Comparison of ENCODE assay signal across 13 cellular contexts in genomic region chrX:47577901-47578300, GRCh38.
"Had no signal": no experiment of that assay in that cellular context is flagged by ENCODE, and none has a peak within 500 bp of the region (broad histone marks: within the 10 kb centered on the region; RNA-seq: fewer than 3 reads in every experiment).

No MANE protein-coding gene starts in this region.

- H3K4me1 ChIP-seq: parathyroid adenoma had no signal

- ATAC-seq: activated T-cell treated with anti-CD3 and anti-CD28 coated beads, Interleukin-2, amount 50 U/mL, for 72 hours had no signal

- H3K4me3 Mint-ChIP-seq: activated CD4-positive, alpha-beta memory T cell treated with anti-CD3 and anti-CD28 coated beads for 36 hours; activated T-cell treated with anti-CD3 and anti-CD28 coated beads, Interleukin-2, amount 50 U/mL, for 72 hours; central memory CD8-positive, alpha-beta T cell; mesothelial cell of epicardium; T-helper 2 cell treated with Interferon-gamma antibody and Interleukin-4, amounts not matched to agents 5 μg/mL and 100 μg/mL, for 36 hours had no signal

- DNase-seq: activated CD4-positive, alpha-beta memory T cell treated with anti-CD3 and anti-CD28 coated beads for 36 hours; activated naive CD4-positive, alpha-beta T cell; activated T-cell treated with anti-CD3 and anti-CD28 coated beads, Interleukin-2, amount 50 U/mL, for 72 hours; erythroblast; retina; SW 1271; thyroid gland had no signal

- H3K4me3 ChIP-seq: hepatocyte, skin epidermis, thyroid gland had no signal

- H3K27ac Mint-ChIP-seq: activated CD4-positive, alpha-beta memory T cell treated with anti-CD3 and anti-CD28 coated beads for 36 hours; activated T-cell treated with anti-CD3 and anti-CD28 coated beads, Interleukin-2, amount 50 U/mL, for 72 hours; mesothelial cell of epicardium; T-helper 2 cell treated with Interferon-gamma antibody and Interleukin-4, amounts not matched to agents 5 μg/mL and 100 μg/mL, for 36 hours had no signal

- H3K9me3 Mint-ChIP-seq: activated CD4-positive, alpha-beta memory T cell treated with anti-CD3 and anti-CD28 coated beads for 36 hours; activated T-cell treated with anti-CD3 and anti-CD28 coated beads, Interleukin-2, amount 50 U/mL, for 72 hours; central memory CD8-positive, alpha-beta T cell; T-helper 2 cell treated with Interferon-gamma antibody and Interleukin-4, amounts not matched to agents 5 μg/mL and 100 μg/mL, for 36 hours had no signal

- H3K27me3 ChIP-seq: hepatocyte, thyroid gland had no signal

- H3K9me3 ChIP-seq: thyroid gland had no signal

- H3K9ac ChIP-seq: parathyroid adenoma had no signal

- H3K27me3 Mint-ChIP-seq: activated CD4-positive, alpha-beta memory T cell treated with anti-CD3 and anti-CD28 coated beads for 36 hours; central memory CD8-positive, alpha-beta T cell had no signal

- H3K36me3 ChIP-seq: thyroid gland had no signal

- H3K27ac ChIP-seq: hepatocyte, parathyroid adenoma, skin epidermis, thyroid gland had no signal

- H3K4me2 ChIP-seq: hepatocyte had no signal

- H3K36me3 Mint-ChIP-seq: activated CD4-positive, alpha-beta memory T cell treated with anti-CD3 and anti-CD28 coated beads for 36 hours; mesothelial cell of epicardium had no signal

- H2AFZ ChIP-seq: hepatocyte, parathyroid adenoma had no signal
